In genomic region chr1:39737546-39738169, GRCh38 we compare ENCODE assay signal across 12 cellular contexts. TPM values are rescaled to one million over a fixed set of nuclear protein-coding genes. Genes with fewer than 3 reads are reported as not detected.
DNase-seq lines count a peak whose midpoint lies in the region; ATAC-seq and TF ChIP-seq lines count a peak whose summit lies in the region.
"Had no signal": no experiment of that assay in that cellular context is flagged by ENCODE, and none has a peak within 500 bp of the region (broad histone marks: within the 10 kb centered on the region; RNA-seq: fewer than 3 reads in every experiment).

No MANE protein-coding gene starts in this region.

- intact Hi-C loops in lower lobe of right lung (cut with DNase I) = no loop called here

- no peak overlapping the region for H3K4me3 ChIP-seq in lower lobe of right lung

- no peak overlapping the region for H3K27ac ChIP-seq in lower lobe of right lung

- peak overlapping the region; percentile 39 to 91 for H3K4me3 Mint-ChIP-seq in activated T-cell treated with anti-CD3 and anti-CD28 coated beads, Interleukin-2, amount 50 U/mL, for 72 hours
- H3K4me3 Mint-ChIP-seq in T-helper 2 cell treated with Interferon-gamma antibody and Interleukin-4, amounts not matched to agents 5 μg/mL and 100 μg/mL, for 36 hours = no peak overlapping the region

- no peak for ATAC-seq in activated T-cell treated with anti-CD3 and anti-CD28 coated beads, Interleukin-2, amount 50 U/mL, for 72 hours (replicated peaks in 1 of 2)
- no peak for ATAC-seq in lower lobe of right lung
- ATAC-seq in GM18517 (IDR thresholded peaks at IDR 0.05; ENCODE audit: unreplicated experiment) = no peak

- H3K4me1 Mint-ChIP-seq in activated T-cell treated with anti-CD3 and anti-CD28 coated beads, Interleukin-2, amount 50 U/mL, for 72 hours (ENCODE audit: low read depth) = peaks cover 61% of the 10 kb centered on the region
- H3K4me1 Mint-ChIP-seq in T-helper 2 cell treated with Interferon-gamma antibody and Interleukin-4, amounts not matched to agents 5 μg/mL and 100 μg/mL, for 36 hours (ENCODE audit: low read depth) = peaks cover 33% of the 10 kb centered on the region

- H3K27me3 Mint-ChIP-seq in activated T-cell treated with anti-CD3 and anti-CD28 coated beads, Interleukin-2, amount 50 U/mL, for 72 hours (ENCODE audit: low read depth) = peaks cover 21% of the 10 kb centered on the region
- peaks cover 2% of the 10 kb centered on the region for H3K27me3 Mint-ChIP-seq in T-helper 2 cell treated with Interferon-gamma antibody and Interleukin-4, amounts not matched to agents 5 μg/mL and 100 μg/mL, for 36 hours (ENCODE audit: low read depth)

- peak overlapping the region; percentile 31 for H3K27ac Mint-ChIP-seq in activated T-cell treated with anti-CD3 and anti-CD28 coated beads, Interleukin-2, amount 50 U/mL, for 72 hours
- peak overlapping the region; percentile 37 for H3K27ac Mint-ChIP-seq in T-helper 2 cell treated with Interferon-gamma antibody and Interleukin-4, amounts not matched to agents 5 μg/mL and 100 μg/mL, for 36 hours

- peaks cover 1 to 2% of the 10 kb centered on the region in 2 donors for H3K9me3 Mint-ChIP-seq in activated T-cell treated with anti-CD3 and anti-CD28 coated beads, Interleukin-2, amount 50 U/mL, for 72 hours
- H3K9me3 Mint-ChIP-seq in T-helper 2 cell treated with Interferon-gamma antibody and Interleukin-4, amounts not matched to agents 5 μg/mL and 100 μg/mL, for 36 hours = peaks cover 3% of the 10 kb centered on the region

- peak in 1 of 2 donors; percentile 23 for DNase-seq in activated T-cell treated with anti-CD3 and anti-CD28 coated beads, Interleukin-2, amount 50 U/mL, for 72 hours
- DNase-seq in activated T-cell treated with anti-CD3 and anti-CD28 coated beads, Interleukin-2, amount 50 U/mL, for 1 hour = no peak
- DNase-seq in T-helper 2 cell treated with Interferon-gamma antibody and Interleukin-4, amounts not matched to agents 5 μg/mL and 100 μg/mL, for 36 hours (ENCODE audit: low spot score) = peak; percentile 12
- peak; percentile 58 for DNase-seq in hepatic stellate cell (ENCODE audit: low spot score)
- DNase-seq in ureter (ENCODE audit: low spot score) = peak; percentile 41
- no peak for DNase-seq in lower lobe of right lung
- no peak for DNase-seq in NCI-H1105 treated with DMSO at 0.1 percent for 48 hours (lab: John Stamatoyannopoulos, UW)
- DNase-seq: effector CD8-positive, alpha-beta T cell; GOT3; MM.1S; stimulated activated CD4-positive, alpha-beta T cell treated with anti-CD3 and anti-CD28 coated beads, Interleukin-12 subunit alpha, Interleukin-12 subunit beta, amount 100 ng/mL, for 4 hours had no signal

- peaks cover 27% of the 10 kb centered on the region for H3K36me3 ChIP-seq in lower lobe of right lung

- H3K27me3 ChIP-seq in lower lobe of right lung (ENCODE audit: low read depth) = peaks cover 17% of the 10 kb centered on the region

- H3K4me1 ChIP-seq in lower lobe of right lung = peaks cover 17% of the 10 kb centered on the region

- no peak for TF ChIP-seq CTCF in lower lobe of right lung (IDR thresholded peaks at IDR 0.05)

- H3K9me3 ChIP-seq in lower lobe of right lung = no peaks in the 10 kb centered on the region

- peaks cover 6 to 18% of the 10 kb centered on the region in 2 donors for H3K36me3 Mint-ChIP-seq in activated T-cell treated with anti-CD3 and anti-CD28 coated beads, Interleukin-2, amount 50 U/mL, for 72 hours (ENCODE audit: insufficient read depth in 2 of 2)
- peaks cover 30% of the 10 kb centered on the region for H3K36me3 Mint-ChIP-seq in T-helper 2 cell treated with Interferon-gamma antibody and Interleukin-4, amounts not matched to agents 5 μg/mL and 100 μg/mL, for 36 hours (ENCODE audit: low read depth)

RNA-seq across cellular contexts. Expression of gene PPIE, which starts 1.0 kb away (rescaled TPM):
- total RNA-seq in activated T-cell treated with anti-CD3 and anti-CD28 coated beads, Interleukin-2, amount 50 U/mL, for 72 hours = 10 to 100 TPM; 47.3 to 54.6 TPM
- total RNA-seq in ureter = 62.4 TPM
- total RNA-seq in lower lobe of right lung = 34.6 TPM

RNA-seq across cellular contexts. Expression of gene OXCT2, which starts 33.5 kb away (rescaled TPM):
- total RNA-seq in activated T-cell treated with anti-CD3 and anti-CD28 coated beads, Interleukin-2, amount 50 U/mL, for 72 hours = 1 to 10 TPM; 2.9 TPM
- total RNA-seq in ureter (1.1 TPM), lower lobe of right lung (0.47 TPM)

RNA-seq across cellular contexts. Expression of gene HPCAL4, which starts 46.4 kb away (rescaled TPM):
- total RNA-seq in activated T-cell treated with anti-CD3 and anti-CD28 coated beads, Interleukin-2, amount 50 U/mL, for 72 hours = under 1 TPM; 0.35 to 0.86 TPM
- not detected for total RNA-seq in ureter
- total RNA-seq in lower lobe of right lung = 0.41 TPM

RNA-seq across cellular contexts. Expression of gene BMP8B, which starts 51.0 kb away (rescaled TPM):
- total RNA-seq in activated T-cell treated with anti-CD3 and anti-CD28 coated beads, Interleukin-2, amount 50 U/mL, for 72 hours = 1 to 10 TPM in 1 of 2 donors, under 1 TPM in 1; 0.69 to 1.5 TPM
- total RNA-seq in ureter = 3.7 TPM
- total RNA-seq in lower lobe of right lung = 1.7 TPM

Comparison
In these comparisons a context has a peak if more than half of its experiments do, and no peak if none do; other contexts are left out.
1. DNase-seq: peak in T-helper 2 cell treated with Interferon-gamma antibody and Interleukin-4, amounts not matched to agents 5 μg/mL and 100 μg/mL, for 36 hours (single experiment), hepatic stellate cell (single experiment) and ureter (single experiment); none in activated T-cell treated with anti-CD3 and anti-CD28 coated beads, Interleukin-2, amount 50 U/mL, for 1 hour (single experiment), lower lobe of right lung (single experiment) and NCI-H1105 treated with DMSO at 0.1 percent for 48 hours (single experiment).